In genomic region chr7:88218428-88218745, GRCh38 we compare ENCODE assay signal across 7 cellular contexts. TPM values are rescaled to one million over a fixed set of nuclear protein-coding genes. Genes with fewer than 3 reads are reported as not detected.
DNase-seq lines count a peak whose midpoint lies in the region; ATAC-seq and TF ChIP-seq lines count a peak whose summit lies in the region.

No MANE protein-coding gene starts in this region.

- H3K4me3 Mint-ChIP-seq in activated CD4-positive, alpha-beta memory T cell treated with anti-CD3 and anti-CD28 coated beads, Interleukin-2, amount 10 ng/mL, durations not matched to agents 7 days and 5 days: peak overlapping the region; percentile 83
- peak overlapping the region; percentile 89 to 97 for H3K4me3 Mint-ChIP-seq in stimulated activated naive CD8-positive, alpha-beta T cell treated with anti-CD3 and anti-CD28 coated beads, Interleukin-15, amount 100 ng/mL, for 72 hours

- H3K4me2 ChIP-seq in HCT116 (ENCODE audit: low read length): peak overlapping the region; percentile 81

- H3K27ac ChIP-seq in HCT116 (ENCODE audit: low read depth, low read length): no peak overlapping the region

- H3K4me3 ChIP-seq in HCT116 (replicated peaks in 1 of 2; ENCODE audit: low read depth in 1 of 2, low read length in 2 of 2) (peak overlapping the region in 1 of 2 experiments; percentile 61; a peak in 2 of 4 replicates), iPS-11a (ENCODE audit: low read depth, low read length) (peak overlapping the region; percentile 74)

- RAD21 ChIA-PET in HCT116 (lab: Charles Lee; ENCODE audit: low non-redundant PET in 1 of 2, low total read pairs in 2 of 2, uncharacterized antibody in 2 of 2, unreplicated experiment in 2 of 2): interaction anchor here in 1 of 2 experiments (0.7 kb wide), 1 partner anchor 1354 kb away, joined by 3 read pairs; no protein-coding TSS in a partner anchor

- peaks cover 2 to 14% of the 10 kb centered on the region in 2 experiments; a peak in 1 of 4 replicates for H3K36me3 ChIP-seq in HCT116 (ENCODE audit: control insufficient read depth in 1 of 2, insufficient read depth in 2 of 2, low read length in 2 of 2)

- no peaks in the 10 kb centered on the region for H3K27me3 Mint-ChIP-seq in activated CD4-positive, alpha-beta memory T cell treated with anti-CD3 and anti-CD28 coated beads, Interleukin-2, amount 10 ng/mL, durations not matched to agents 7 days and 5 days
- no peaks in the 10 kb centered on the region for H3K27me3 Mint-ChIP-seq in stimulated activated naive CD8-positive, alpha-beta T cell treated with anti-CD3 and anti-CD28 coated beads, Interleukin-15, amount 100 ng/mL, for 72 hours

- H4K20me1 ChIP-seq in HCT116 (ENCODE audit: insufficient read depth): no peaks in the 10 kb centered on the region

- no peak for TF ChIP-seq RAD21 in HCT116 (IDR thresholded peaks at IDR 0.05; ENCODE audit: low read depth)

- no peak for TF ChIP-seq POLR2A in HCT116 (IDR thresholded peaks at IDR 0.05; ENCODE audit: borderline replicate concordance, extremely low read depth, insufficient read depth, insufficient read length)

- peaks cover 44% of the 10 kb centered on the region for H3K4me1 Mint-ChIP-seq in activated CD4-positive, alpha-beta memory T cell treated with anti-CD3 and anti-CD28 coated beads, Interleukin-2, amount 10 ng/mL, durations not matched to agents 7 days and 5 days
- H3K4me1 Mint-ChIP-seq in stimulated activated naive CD8-positive, alpha-beta T cell treated with anti-CD3 and anti-CD28 coated beads, Interleukin-15, amount 100 ng/mL, for 72 hours: peaks cover 26% of the 10 kb centered on the region

- no peak for ATAC-seq in HCT116
- no peak for ATAC-seq in stimulated activated naive CD8-positive, alpha-beta T cell treated with anti-CD3 and anti-CD28 coated beads, Interleukin-15, amount 100 ng/mL, for 72 hours

- DNase-seq in HCT116 (ENCODE audit: low read depth, low spot score) (no peak), NCI-H1930 (lab: John Stamatoyannopoulos, UW) (no peak), COR-L47 (lab: John Stamatoyannopoulos, UW) (no peak)
- DNase-seq in activated CD4-positive, alpha-beta memory T cell treated with anti-CD3 and anti-CD28 coated beads, Interleukin-2, amount 10 ng/mL, durations not matched to agents 7 days and 5 days: no peak
- no peak for DNase-seq in stimulated activated naive CD8-positive, alpha-beta T cell treated with anti-CD3 and anti-CD28 coated beads, Interleukin-15, amount 100 ng/mL, for 72 hours
- no peak for DNase-seq in central memory CD4-positive, alpha-beta T cell

- no peak overlapping the region for H3K9ac ChIP-seq in HCT116 (ENCODE audit: low read length)

- H3K36me3 Mint-ChIP-seq in activated CD4-positive, alpha-beta memory T cell treated with anti-CD3 and anti-CD28 coated beads, Interleukin-2, amount 10 ng/mL, durations not matched to agents 7 days and 5 days (ENCODE audit: low read depth): peaks cover 34% of the 10 kb centered on the region

- peak overlapping the region; percentile 94 for H3K27ac Mint-ChIP-seq in activated CD4-positive, alpha-beta memory T cell treated with anti-CD3 and anti-CD28 coated beads, Interleukin-2, amount 10 ng/mL, durations not matched to agents 7 days and 5 days
- peak overlapping the region in 1 of 2 donors; percentile 77 for H3K27ac Mint-ChIP-seq in stimulated activated naive CD8-positive, alpha-beta T cell treated with anti-CD3 and anti-CD28 coated beads, Interleukin-15, amount 100 ng/mL, for 72 hours

- H3K4me1 ChIP-seq in HCT116 (ENCODE audit: control insufficient read depth in 1 of 2, insufficient read depth in 2 of 2, low read length in 2 of 2): peaks cover 8 to 21% of the 10 kb centered on the region in 2 experiments; a peak in 3 of 4 replicates

- TF ChIP-seq CTCF in HCT116 (IDR thresholded peaks at IDR 0.05 in 2 of 3, conservative IDR thresholded peaks at IDR 0.05 in 1 of 3; ENCODE audit: borderline replicate concordance in 1 of 3, insufficient read depth in 1 of 3, low read depth in 2 of 3, low read length in 2 of 3): no peak

- H3K9me2 ChIP-seq in HCT116 (ENCODE audit: insufficient read depth): no peaks in the 10 kb centered on the region

- CTCF ChIA-PET in HCT116 (lab: Charles Lee): no interaction called here
- CTCF ChIA-PET in activated CD4-positive, alpha-beta memory T cell treated with anti-CD3 and anti-CD28 coated beads, Interleukin-2, amount 10 ng/mL, durations not matched to agents 7 days and 5 days (lab: Charles Lee): interaction anchor here (1.2 to 1.5 kb wide), 3 partner anchors 10 to 19 kb away, joined by 3 to 4 read pairs (median 4); no protein-coding TSS in a partner anchor

- H2AFZ ChIP-seq in HCT116 (ENCODE audit: low read depth, low read length, poor library complexity, severe bottlenecking): no peak overlapping the region

- H3K9me3 ChIP-seq in HCT116 (ENCODE audit: control insufficient read depth in 1 of 2, insufficient read depth in 1 of 2, low read depth in 1 of 2, low read length in 2 of 2): no peaks in the 10 kb centered on the region

- intact Hi-C loops in HCT116 (cut with micrococcal nuclease): no loop called here

- POLR2A ChIA-PET in HCT116 (lab: Charles Lee): no interaction called here
- POLR2A ChIA-PET in activated CD4-positive, alpha-beta memory T cell treated with anti-CD3 and anti-CD28 coated beads, Interleukin-2, amount 10 ng/mL, durations not matched to agents 7 days and 5 days (lab: Charles Lee): interaction anchor here (0.7 to 1.6 kb wide), 3 partner anchors 10 to 1066 kb away, joined by 3 to 10 read pairs (median 3); partner anchors contain the start of gene DMTF1

- no TSS peak for BruUV-seq in HCT116 (replicated peaks; lab: Mats Ljungman, UMichigan)

- peaks cover 35% of the 10 kb centered on the region for H3K79me2 ChIP-seq in HCT116 (ENCODE audit: insufficient read depth, low read length)

- H3K27me3 ChIP-seq in HCT116 (ENCODE audit: insufficient read depth, low read length): no peaks in the 10 kb centered on the region

- H3K9me3 Mint-ChIP-seq in activated CD4-positive, alpha-beta memory T cell treated with anti-CD3 and anti-CD28 coated beads, Interleukin-2, amount 10 ng/mL, durations not matched to agents 7 days and 5 days: no peaks in the 10 kb centered on the region
- H3K9me3 Mint-ChIP-seq in stimulated activated naive CD8-positive, alpha-beta T cell treated with anti-CD3 and anti-CD28 coated beads, Interleukin-15, amount 100 ng/mL, for 72 hours: no peaks in the 10 kb centered on the region

TF ChIP-seq in HCT116, 20 proteins besides CTCF, POLR2A, EP300 and RAD21 (continues in another document):
- TF ChIP-seq SP1 (IDR thresholded peaks at IDR 0.05; ENCODE audit: low read depth): no peak
- no peak for TF ChIP-seq EZH2 (IDR thresholded peaks at IDR 0.05)
- no peak for TF ChIP-seq MAX (IDR thresholded peaks at IDR 0.05)
- TF ChIP-seq ZFX (IDR thresholded peaks at IDR 0.05): no peak
- TF ChIP-seq YY1 (IDR thresholded peaks at IDR 0.05; ENCODE audit: extremely low read depth, insufficient replicate concordance, low read depth, low read length): no peak
- no peak for TF ChIP-seq ZNF274 (IDR thresholded peaks at IDR 0.05; ENCODE audit: low read depth, low read length)
- no peak for TF ChIP-seq SIN3A (IDR thresholded peaks at IDR 0.05; ENCODE audit: low read depth)
- no peak for TF ChIP-seq TCF7L2 (IDR thresholded peaks at IDR 0.05; ENCODE audit: borderline replicate concordance, extremely low read depth, insufficient read depth, insufficient read length)
- TF ChIP-seq ATF3 (IDR thresholded peaks at IDR 0.05): no peak
- no peak for TF ChIP-seq POLR2AphosphoS5 (IDR thresholded peaks at IDR 0.05; ENCODE audit: low read depth, low read length)
- TF ChIP-seq ELF1 (IDR thresholded peaks at IDR 0.05; ENCODE audit: borderline replicate concordance, low read depth): no peak
- TF ChIP-seq REST (IDR thresholded peaks at IDR 0.05; ENCODE audit: low read depth): no peak
- TF ChIP-seq EZH2phosphoT487 (IDR thresholded peaks at IDR 0.05; ENCODE audit: borderline replicate concordance): no peak
- TF ChIP-seq CBX3 (IDR thresholded peaks at IDR 0.05; ENCODE audit: low read depth): no peak

RNA-seq across cellular contexts. Expression of gene SRI, which starts 1.5 kb away (rescaled TPM):
- 114 TPM for total RNA-seq in HCT116 (2021; ENCODE audit: unreplicated experiment)
- polyA plus RNA-seq in HCT116 (2012): 96.5 and 135 TPM in 2 replicates
- total RNA-seq in activated CD4-positive, alpha-beta memory T cell treated with anti-CD3 and anti-CD28 coated beads, Interleukin-2, amount 10 ng/mL, durations not matched to agents 7 days and 5 days: 100 to 1,000 TPM; 168 to 177 TPM
